3 cellular contexts compared by ENCODE assay signal in the genomic region with DNA sequence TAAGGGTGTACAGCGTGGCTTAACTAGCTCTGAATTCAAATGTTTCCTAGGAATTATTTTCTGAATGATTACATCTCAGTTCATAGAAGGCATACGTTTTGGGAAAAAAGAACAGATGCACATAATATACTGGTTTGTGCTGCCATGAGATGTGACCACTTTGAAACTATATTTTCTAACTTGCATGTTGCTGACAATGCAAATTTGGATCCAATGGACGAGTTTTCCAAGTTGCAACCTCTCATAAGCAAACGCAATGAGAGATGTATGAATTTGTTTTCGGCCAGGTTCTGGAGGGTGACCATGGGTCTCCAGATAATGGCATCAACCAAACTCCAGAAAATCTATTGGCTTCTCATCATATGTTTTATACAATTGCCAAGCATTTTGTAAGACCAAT.
TF ChIP-seq lines count a peak whose summit lies in the region.

No MANE protein-coding gene starts in this region.

TF ChIP-seq in A549, 52 proteins besides CTCF, POLR2A, EP300 and RAD21 (continued from another document):
- TF ChIP-seq SREBF2 (IDR thresholded peaks at IDR 0.05) (no peak), CHD4 (IDR thresholded peaks at IDR 0.05; ENCODE audit: borderline replicate concordance) (no peak), HMGXB4 (CRISPR knock-in tag; IDR thresholded peaks at IDR 0.05; ENCODE audit: borderline replicate concordance) (no peak)
TF ChIP-seq in A549: peak in this region for 1.

TF ChIP-seq in GM23338, 12 proteins besides CTCF, POLR2A, EP300 and RAD21 (continues in another document):
- TF ChIP-seq ETS1 (IDR thresholded peaks at IDR 0.05), result no peak
- TF ChIP-seq ZNF462 (CRISPR knock-in tag; IDR thresholded peaks at IDR 0.05), result no peak
- TF ChIP-seq STAT1 (IDR thresholded peaks at IDR 0.05; ENCODE audit: unreplicated experiment), result no peak
- TF ChIP-seq EZH2phosphoT487 (IDR thresholded peaks at IDR 0.05; ENCODE audit: unreplicated experiment), result no peak
- no peak for TF ChIP-seq REST (IDR thresholded peaks at IDR 0.05; ENCODE audit: unreplicated experiment)
- no peak for TF ChIP-seq ZNF114 (CRISPR knock-in tag; IDR thresholded peaks at IDR 0.05)
- TF ChIP-seq NANOG (IDR thresholded peaks at IDR 0.05; ENCODE audit: borderline replicate concordance), result no peak
- TF ChIP-seq ZNF331 (CRISPR knock-in tag; IDR thresholded peaks at IDR 0.05; ENCODE audit: low read depth), result no peak

TF ChIP-seq in K562, 482 proteins besides CTCF, POLR2A, EP300 and RAD21 (continued from another document):
- TF ChIP-seq HNRNPK (IDR thresholded peaks at IDR 0.05; ENCODE audit: low read depth, low read length, poor library complexity, severe bottlenecking) (no peak), ZNF347 (CRISPR knock-in tag; IDR thresholded peaks at IDR 0.05; ENCODE audit: low read depth) (no peak), SUPT5H (IDR thresholded peaks at IDR 0.05) (no peak), KDM5B (IDR thresholded peaks at IDR 0.05; ENCODE audit: insufficient replicate concordance, low read depth, low read length) (no peak), C11orf30 (IDR thresholded peaks at IDR 0.05; ENCODE audit: low read depth) (peak; percentile 43; the same call in 1 of the 2 replicates), MAFK (IDR thresholded peaks at IDR 0.05; ENCODE audit: low read length) (peak; percentile 73), MAFF (IDR thresholded peaks at IDR 0.05; ENCODE audit: low read length) (peak; percentile 72), ARID1B (IDR thresholded peaks at IDR 0.05) (no peak), ZNF316 (IDR thresholded peaks at IDR 0.05) (peak; percentile 55), KAT2B (IDR thresholded peaks at IDR 0.05; ENCODE audit: low read depth, low read length) (no peak), MTA1 (IDR thresholded peaks at IDR 0.05; ENCODE audit: borderline replicate concordance) (no peak), MAFG (tag; conservative IDR thresholded peaks at IDR 0.05) (peak; percentile 69), ZNF146 (CRISPR knock-in tag; IDR thresholded peaks at IDR 0.05; ENCODE audit: unreplicated experiment) (no peak)
- TF ChIP-seq, protein P1, sequence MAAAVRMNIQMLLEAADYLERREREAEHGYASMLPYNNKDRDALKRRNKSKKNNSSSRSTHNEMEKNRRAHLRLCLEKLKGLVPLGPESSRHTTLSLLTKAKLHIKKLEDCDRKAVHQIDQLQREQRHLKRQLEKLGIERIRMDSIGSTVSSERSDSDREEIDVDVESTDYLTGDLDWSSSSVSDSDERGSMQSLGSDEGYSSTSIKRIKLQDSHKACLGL (CRISPR knock-in tag; IDR thresholded peaks at IDR 0.05; ENCODE audit: borderline replicate concordance, poor library complexity, severe bottlenecking), result no peak
- TF ChIP-seq, protein P2, sequence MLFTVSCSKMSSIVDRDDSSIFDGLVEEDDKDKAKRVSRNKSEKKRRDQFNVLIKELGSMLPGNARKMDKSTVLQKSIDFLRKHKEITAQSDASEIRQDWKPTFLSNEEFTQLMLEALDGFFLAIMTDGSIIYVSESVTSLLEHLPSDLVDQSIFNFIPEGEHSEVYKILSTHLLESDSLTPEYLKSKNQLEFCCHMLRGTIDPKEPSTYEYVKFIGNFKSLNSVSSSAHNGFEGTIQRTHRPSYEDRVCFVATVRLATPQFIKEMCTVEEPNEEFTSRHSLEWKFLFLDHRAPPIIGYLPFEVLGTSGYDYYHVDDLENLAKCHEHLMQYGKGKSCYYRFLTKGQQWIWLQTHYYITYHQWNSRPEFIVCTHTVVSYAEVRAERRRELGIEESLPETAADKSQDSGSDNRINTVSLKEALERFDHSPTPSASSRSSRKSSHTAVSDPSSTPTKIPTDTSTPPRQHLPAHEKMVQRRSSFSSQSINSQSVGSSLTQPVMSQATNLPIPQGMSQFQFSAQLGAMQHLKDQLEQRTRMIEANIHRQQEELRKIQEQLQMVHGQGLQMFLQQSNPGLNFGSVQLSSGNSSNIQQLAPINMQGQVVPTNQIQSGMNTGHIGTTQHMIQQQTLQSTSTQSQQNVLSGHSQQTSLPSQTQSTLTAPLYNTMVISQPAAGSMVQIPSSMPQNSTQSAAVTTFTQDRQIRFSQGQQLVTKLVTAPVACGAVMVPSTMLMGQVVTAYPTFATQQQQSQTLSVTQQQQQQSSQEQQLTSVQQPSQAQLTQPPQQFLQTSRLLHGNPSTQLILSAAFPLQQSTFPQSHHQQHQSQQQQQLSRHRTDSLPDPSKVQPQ (CRISPR knock-in tag; IDR thresholded peaks at IDR 0.05; ENCODE audit: borderline replicate concordance), result no peak
- TF ChIP-seq, protein P3, sequence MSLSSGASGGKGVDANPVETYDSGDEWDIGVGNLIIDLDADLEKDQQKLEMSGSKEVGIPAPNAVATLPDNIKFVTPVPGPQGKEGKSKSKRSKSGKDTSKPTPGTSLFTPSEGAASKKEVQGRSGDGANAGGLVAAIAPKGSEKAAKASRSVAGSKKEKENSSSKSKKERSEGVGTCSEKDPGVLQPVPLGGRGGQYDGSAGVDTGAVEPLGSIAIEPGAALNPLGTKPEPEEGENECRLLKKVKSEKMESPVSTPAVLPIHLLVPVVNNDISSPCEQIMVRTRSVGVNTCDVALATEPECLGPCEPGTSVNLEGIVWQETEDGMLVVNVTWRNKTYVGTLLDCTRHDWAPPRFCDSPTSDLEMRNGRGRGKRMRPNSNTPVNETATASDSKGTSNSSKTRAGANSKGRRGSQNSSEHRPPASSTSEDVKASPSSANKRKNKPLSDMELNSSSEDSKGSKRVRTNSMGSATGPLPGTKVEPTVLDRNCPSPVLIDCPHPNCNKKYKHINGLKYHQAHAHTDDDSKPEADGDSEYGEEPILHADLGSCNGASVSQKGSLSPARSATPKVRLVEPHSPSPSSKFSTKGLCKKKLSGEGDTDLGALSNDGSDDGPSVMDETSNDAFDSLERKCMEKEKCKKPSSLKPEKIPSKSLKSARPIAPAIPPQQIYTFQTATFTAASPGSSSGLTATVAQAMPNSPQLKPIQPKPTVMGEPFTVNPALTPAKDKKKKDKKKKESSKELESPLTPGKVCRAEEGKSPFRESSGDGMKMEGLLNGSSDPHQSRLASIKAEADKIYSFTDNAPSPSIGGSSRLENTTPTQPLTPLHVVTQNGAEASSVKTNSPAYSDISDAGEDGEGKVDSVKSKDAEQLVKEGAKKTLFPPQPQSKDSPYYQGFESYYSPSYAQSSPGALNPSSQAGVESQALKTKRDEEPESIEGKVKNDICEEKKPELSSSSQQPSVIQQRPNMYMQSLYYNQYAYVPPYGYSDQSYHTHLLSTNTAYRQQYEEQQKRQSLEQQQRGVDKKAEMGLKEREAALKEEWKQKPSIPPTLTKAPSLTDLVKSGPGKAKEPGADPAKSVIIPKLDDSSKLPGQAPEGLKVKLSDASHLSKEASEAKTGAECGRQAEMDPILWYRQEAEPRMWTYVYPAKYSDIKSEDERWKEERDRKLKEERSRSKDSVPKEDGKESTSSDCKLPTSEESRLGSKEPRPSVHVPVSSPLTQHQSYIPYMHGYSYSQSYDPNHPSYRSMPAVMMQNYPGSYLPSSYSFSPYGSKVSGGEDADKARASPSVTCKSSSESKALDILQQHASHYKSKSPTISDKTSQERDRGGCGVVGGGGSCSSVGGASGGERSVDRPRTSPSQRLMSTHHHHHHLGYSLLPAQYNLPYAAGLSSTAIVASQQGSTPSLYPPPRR (CRISPR knock-in tag; IDR thresholded peaks at IDR 0.05; ENCODE audit: borderline replicate concordance), result no peak
